In the genomic region with DNA sequence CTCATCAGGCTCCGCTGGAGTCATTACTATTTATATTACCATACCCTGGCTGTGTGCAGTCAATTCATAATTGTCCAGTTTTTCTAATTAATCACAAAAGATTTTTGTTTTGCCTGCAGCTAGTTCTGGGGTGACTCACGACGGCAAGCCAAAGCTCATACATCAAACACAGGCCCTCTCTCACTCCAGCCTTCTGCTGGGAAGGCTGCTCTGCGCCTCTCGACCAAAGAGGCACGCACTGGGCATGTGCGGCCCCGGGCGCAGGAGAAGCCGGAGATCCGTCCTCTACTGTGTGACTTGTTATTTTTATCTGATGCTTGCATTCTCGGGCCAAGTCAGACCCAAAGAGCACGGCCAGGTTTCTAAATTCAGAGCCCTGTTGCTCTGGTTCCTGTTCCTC, we compare ENCODE assay signal across 10 cellular contexts.
A peak's percentile ranks its signal among the peaks of the same experiment; 100 is the strongest.
DNase-seq lines count a peak whose midpoint lies in the region; ATAC-seq and TF ChIP-seq lines count a peak whose summit lies in the region.
"Had no signal": no experiment of that assay in that cellular context is flagged by ENCODE, and none has a peak within 500 bp of the region (broad histone marks: within the 10 kb centered on the region; RNA-seq: fewer than 3 reads in every experiment).

No MANE protein-coding gene starts in this region.

- H2BK120ac ChIP-seq in H9 (ENCODE audit: low read depth, low read length, poor library complexity, severe bottlenecking): no peak overlapping the region

- H3K27me3 ChIP-seq in H9 (ENCODE audit: insufficient read depth, low read length): no peaks in the 10 kb centered on the region

- H2AK5ac ChIP-seq in H9 (ENCODE audit: insufficient read length, low read length): no peak overlapping the region

- H3K4ac ChIP-seq in H9 (ENCODE audit: low read depth, low read length): no peak overlapping the region

- ATAC-seq in sciatic nerve (peak; percentile 77), GM21381 (IDR thresholded peaks at IDR 0.05; ENCODE audit: unreplicated experiment) (no peak)

- intact Hi-C loops in sciatic nerve (cut with DNase I): no loop called here

- H4K8ac ChIP-seq in H9 (replicated peaks; ENCODE audit: insufficient read length, low read depth, low read length): no peak overlapping the region

- peaks cover 4 to 10% of the 10 kb centered on the region in 2 experiments; a peak in 4 of 5 replicates for H3K9me3 Mint-ChIP-seq in H9

- H3K56ac ChIP-seq in H9 (ENCODE audit: insufficient read length, low read depth, low read length): no peak overlapping the region

- no peak overlapping the region for H2BK5ac ChIP-seq in H9 (ENCODE audit: insufficient read length, low read length)

- no peak overlapping the region for H3K27ac ChIP-seq in H9 (ENCODE audit: insufficient read length, low read depth, low read length)
- H3K27ac ChIP-seq: thoracic aorta had no signal

- H3K79me2 ChIP-seq in H9 (ENCODE audit: insufficient read depth, low read length): no peaks in the 10 kb centered on the region

- H3K4me1 ChIP-seq in H9 (ENCODE audit: insufficient read depth, low read length): no peaks in the 10 kb centered on the region; the same call in 1 of the 2 replicates

- no peak overlapping the region for H3T11ph ChIP-seq in H9 (ENCODE audit: low read length)

- no peak overlapping the region for H3K4me3 ChIP-seq in fibroblast of the aortic adventitia (ENCODE audit: low read depth, low read length)
- H3K4me3 ChIP-seq: thoracic aorta had no signal

- H2BK12ac ChIP-seq in H9 (ENCODE audit: insufficient read length, low read depth, low read length): no peak overlapping the region

- H3K9ac ChIP-seq in H9 (ENCODE audit: extremely low read depth, insufficient read length, low read length): no peak overlapping the region

- H3K9me3 ChIP-seq in H9 (ENCODE audit: control insufficient read depth, low read depth, low read length): no peaks in the 10 kb centered on the region
- H3K9me3 ChIP-seq: thoracic aorta had no signal

- H4K91ac ChIP-seq in H9 (ENCODE audit: insufficient read length, low read depth, low read length): no peak overlapping the region

- peak; percentile 83 for DNase-seq in H4 (ENCODE audit: low spot score)
- DNase-seq in T1000 (lab: John Stamatoyannopoulos, UW): peak; percentile 73
- peak; percentile 44 for DNase-seq in fibroblast of the aortic adventitia (ENCODE audit: low read depth)
- no peak for DNase-seq in sciatic nerve (ENCODE audit: low spot score)
- DNase-seq in NCI-H1436 (lab: John Stamatoyannopoulos, UW): no peak
- no peak for DNase-seq in OCI-M1 (lab: John Stamatoyannopoulos, UW)
- DNase-seq in H9: no peak

- H3K4me1 Mint-ChIP-seq in H9: peaks cover 54 to 62% of the 10 kb centered on the region in 2 experiments
- H3K4me1 Mint-ChIP-seq: IgD-negative memory B cell had no signal

- no peaks in the 10 kb centered on the region for H4K20me1 ChIP-seq in H9 (ENCODE audit: control insufficient read depth, insufficient read depth, insufficient read length)

- peaks cover 5% of the 10 kb centered on the region for H3K27me3 Mint-ChIP-seq in H9 (ENCODE audit: low read depth)

- no peak overlapping the region for H3K23ac ChIP-seq in H9 (ENCODE audit: insufficient read length, low read depth, low read length)

- no peaks in the 10 kb centered on the region for H3K79me1 ChIP-seq in H9 (ENCODE audit: insufficient read depth, low read depth, low read length, poor library complexity, severe bottlenecking)

- H3K27ac Mint-ChIP-seq in H9: no peak overlapping the region
- H3K27ac Mint-ChIP-seq: IgD-negative memory B cell had no signal

- no peak overlapping the region for H2BK15ac ChIP-seq in H9 (ENCODE audit: low read depth, low read length)

- TF ChIP-seq CTCF in fibroblast of the aortic adventitia (IDR thresholded peaks at IDR 0.05; ENCODE audit: insufficient read depth, low read length) (no peak), H9 (conservative IDR thresholded peaks at IDR 0.05) (no peak)

- no peaks in the 10 kb centered on the region for H3K23me2 ChIP-seq in H9 (ENCODE audit: insufficient read length, low read depth, low read length, poor library complexity, severe bottlenecking)

- H3K4me3 Mint-ChIP-seq in H9: no peak overlapping the region
- H3K4me3 Mint-ChIP-seq: IgD-negative memory B cell had no signal

- H3K14ac ChIP-seq in H9 (ENCODE audit: insufficient read depth, low read length): no peak overlapping the region

- H2AFZ ChIP-seq in H9 (ENCODE audit: low read length): no peak overlapping the region

- peaks cover 0 to 11% (median 0%) of the 10 kb centered on the region in 3 experiments; a peak in 3 of 7 replicates for H3K36me3 Mint-ChIP-seq in H9 (ENCODE audit: insufficient read depth in 1 of 3, low read depth in 3 of 3)
- H3K36me3 Mint-ChIP-seq: IgD-negative memory B cell had no signal

- no peak overlapping the region for H3K4me2 ChIP-seq in H9 (ENCODE audit: insufficient read depth, insufficient read length, low read length)

- H3K18ac ChIP-seq in H9 (ENCODE audit: insufficient read length, low read depth, low read length): no peak overlapping the region

- no peak overlapping the region for H2BK20ac ChIP-seq in H9 (ENCODE audit: low read depth, low read length, poor library complexity, severe bottlenecking)

- H4K5ac ChIP-seq in H9 (ENCODE audit: insufficient read length, low read depth, low read length): no peak overlapping the region

- WGBS in H9 (ENCODE audit: extremely low coverage, insufficient read length, low lambda C conversion rate): no CpG with 5 or more reads among the region's 13 CpGs

Comparison
In these comparisons a context has a peak if more than half of its experiments do, and no peak if none do; other contexts are left out.
1. DNase-seq: peak in H4 (single experiment), T1000 (single experiment) and fibroblast of the aortic adventitia (single experiment); none in sciatic nerve (single experiment), NCI-H1436 (single experiment), OCI-M1 (single experiment) and H9 (single experiment).